Comparison of ENCODE assay signal across 11 cellular contexts in genomic region chr15:75905231-75905630, GRCh38. TPM values are rescaled to one million over a fixed set of nuclear protein-coding genes. Genes with fewer than 3 reads are reported as not detected.
DNase-seq lines count a peak whose midpoint lies in the region; ATAC-seq and TF ChIP-seq lines count a peak whose summit lies in the region.
"Had no signal": no experiment of that assay in that cellular context is flagged by ENCODE, and none has a peak within 500 bp of the region (broad histone marks: within the 10 kb centered on the region; RNA-seq: fewer than 3 reads in every experiment).

No MANE protein-coding gene starts in this region.

- H3K36me3 ChIP-seq in BE2C (peaks cover 23% of the 10 kb centered on the region), gastrocnemius medialis (peaks cover 0 to 4% of the 10 kb centered on the region in 2 donors)

- no peak overlapping the region for H3K27ac ChIP-seq in gastrocnemius medialis
- H3K27ac ChIP-seq: brain microvascular endothelial cell had no signal

- H3K4me1 Mint-ChIP-seq in activated CD4-positive, alpha-beta memory T cell treated with anti-CD3 and anti-CD28 coated beads for 36 hours (ENCODE audit: low read depth) = peaks cover 53% of the 10 kb centered on the region
- peaks cover 34 to 58% of the 10 kb centered on the region in 2 donors for H3K4me1 Mint-ChIP-seq in immature natural killer cell

- no peaks in the 10 kb centered on the region for H3K9me3 Mint-ChIP-seq in activated CD4-positive, alpha-beta memory T cell treated with anti-CD3 and anti-CD28 coated beads for 36 hours
- peaks cover 0 to 1% (median 0%) of the 10 kb centered on the region in 6 donors for H3K9me3 Mint-ChIP-seq in immature natural killer cell

- H3K4me3 Mint-ChIP-seq in activated CD4-positive, alpha-beta memory T cell treated with anti-CD3 and anti-CD28 coated beads for 36 hours = peak overlapping the region; percentile 100
- peak overlapping the region; percentile 79 to 99 (median 98) for H3K4me3 Mint-ChIP-seq in immature natural killer cell

- POLR2A ChIA-PET in AG04449 (lab: Yijun Ruan, JAX) = no interaction called here
- POLR2A ChIA-PET in activated CD4-positive, alpha-beta memory T cell treated with anti-CD3 and anti-CD28 coated beads for 36 hours (lab: Charles Lee) = no interaction called here

- no peaks in the 10 kb centered on the region for H3K27me3 Mint-ChIP-seq in activated CD4-positive, alpha-beta memory T cell treated with anti-CD3 and anti-CD28 coated beads for 36 hours
- peaks cover 4 to 13% (median 7%) of the 10 kb centered on the region in 3 donors for H3K27me3 Mint-ChIP-seq in immature natural killer cell (ENCODE audit: low read depth in 3 of 3)

- in situ Hi-C loops in gastrocnemius medialis (cut with MboI; ENCODE audit: low sequenced_read_pairs in 4 of 4) = no loop called here

- ATAC-seq in gastrocnemius medialis (no peak), GM18858 (IDR thresholded peaks at IDR 0.05; ENCODE audit: unreplicated experiment) (no peak)
- ATAC-seq: left lung had no signal

- no peak for DNase-seq in AG04449 (ENCODE audit: low read depth, low spot score)
- no peak for DNase-seq in activated CD4-positive, alpha-beta memory T cell treated with anti-CD3 and anti-CD28 coated beads for 36 hours
- DNase-seq in immature natural killer cell = no peak
- DNase-seq in BE2C = no peak
- no peak for DNase-seq in gastrocnemius medialis
- DNase-seq in OCI-M2 (lab: John Stamatoyannopoulos, UW; ENCODE audit: unreplicated experiment) = no peak
- DNase-seq: brain microvascular endothelial cell, left lung, small intestine had no signal

- H3K4me3 ChIP-seq in AG04449 (ENCODE audit: low read depth, low read length) = peak overlapping the region; percentile 29; the same call in 1 of the 2 replicates
- H3K4me3 ChIP-seq in GM08714 (ENCODE audit: low read length) = peak overlapping the region; percentile 91; the same call in 1 of the 2 replicates
- H3K4me3 ChIP-seq in BE2C (ENCODE audit: low read depth, low read length) = no peak overlapping the region
- H3K4me3 ChIP-seq in gastrocnemius medialis = no peak overlapping the region

- H3K4me1 ChIP-seq in BE2C (peaks cover 19% of the 10 kb centered on the region), gastrocnemius medialis (peaks cover 3 to 13% of the 10 kb centered on the region in 2 donors)

- TF ChIP-seq CTCF in AG04449 (IDR thresholded peaks at IDR 0.05; ENCODE audit: insufficient read depth, low read length, missing control alignments) (no peak), BE2C (IDR thresholded peaks at IDR 0.05; ENCODE audit: low read depth, low read length) (no peak), gastrocnemius medialis (IDR thresholded peaks at IDR 0.05 in 4 of 5, conservative IDR thresholded peaks at IDR 0.05 in 1 of 5) (no peak)

- peaks cover 28% of the 10 kb centered on the region for H3K36me3 Mint-ChIP-seq in activated CD4-positive, alpha-beta memory T cell treated with anti-CD3 and anti-CD28 coated beads for 36 hours
- H3K36me3 Mint-ChIP-seq in immature natural killer cell = peaks cover 0 to 16% (median 4%) of the 10 kb centered on the region in 3 donors

- no peaks in the 10 kb centered on the region for H3K9me3 ChIP-seq in BE2C
- H3K9me3 ChIP-seq in gastrocnemius medialis = no peaks in the 10 kb centered on the region
- H3K9me3 ChIP-seq: left lung had no signal

- TF ChIP-seq POLR2A in gastrocnemius medialis (IDR thresholded peaks at IDR 0.05) = no peak

- CTCF ChIA-PET in AG04449 (lab: Yijun Ruan, JAX) = no interaction called here
- CTCF ChIA-PET in activated CD4-positive, alpha-beta memory T cell treated with anti-CD3 and anti-CD28 coated beads for 36 hours (lab: Charles Lee) = no interaction called here

- H3K27ac Mint-ChIP-seq in activated CD4-positive, alpha-beta memory T cell treated with anti-CD3 and anti-CD28 coated beads for 36 hours = no peak overlapping the region
- peak overlapping the region in 5 of 6 donors; percentile 23 to 61 (median 38) for H3K27ac Mint-ChIP-seq in immature natural killer cell

- H3K27me3 ChIP-seq in BE2C = no peaks in the 10 kb centered on the region
- no peaks in the 10 kb centered on the region for H3K27me3 ChIP-seq in gastrocnemius medialis
- H3K27me3 ChIP-seq: brain microvascular endothelial cell, left lung had no signal

- intact Hi-C loops in activated CD4-positive, alpha-beta memory T cell treated with anti-CD3 and anti-CD28 coated beads for 36 hours (cut with micrococcal nuclease) = loop anchor here (10.0 kb wide), 1 partner anchor 180 kb away; a partner anchor contains a TSS
- intact Hi-C loops in gastrocnemius medialis (cut with DNase I; ENCODE audit: low total_unique reads) = loop anchor here (10.0 kb wide), 1 partner anchor 90 kb away; no protein-coding TSS in a partner anchor

RNA-seq across cellular contexts. Expression of gene FBXO22, which starts 1.6 kb away (rescaled TPM):
- 10 to 100 TPM; 66.7 to 67.4 TPM for total RNA-seq in activated CD4-positive, alpha-beta memory T cell treated with anti-CD3 and anti-CD28 coated beads for 36 hours
- polyA plus RNA-seq in immature natural killer cell = 10 to 100 TPM; 11.5 to 13.8 (median 12.7) TPM
- 66.1 TPM for polyA plus RNA-seq in BE2C (2012; ENCODE audit: insufficient read depth, insufficient read length, low read depth)
- total RNA-seq in gastrocnemius medialis = 10 to 100 TPM; 12.3 to 13.9 (median 13.0) TPM

Comparison
In these comparisons a context has a peak if more than half of its experiments do, and no peak if none do; other contexts are left out.
1. H3K4me3 ChIP-seq: peak in AG04449 (single experiment) and GM08714 (single experiment); none in BE2C (single experiment) and gastrocnemius medialis (0 of 4).
2. RNA of gene FBXO22, which starts 1.6 kb away (total RNA-seq): 66.7 to 67.4 TPM in activated CD4-positive, alpha-beta memory T cell treated with anti-CD3 and anti-CD28 coated beads for 36 hours; 12.3 to 13.9 TPM in gastrocnemius medialis; every median in the first group is over 4 times any median in the second.